In genomic region chr1:179082308-179083030, GRCh38 we compare ENCODE assay signal across 1 cellular context.
TF ChIP-seq lines count a peak whose summit lies in the region.

No MANE protein-coding gene starts in this region.

TF ChIP-seq in HepG2, 621 proteins besides CTCF, POLR2A, EP300 and RAD21 (continued from another document and continues in another):
- TF ChIP-seq USF2 (IDR thresholded peaks at IDR 0.05; ENCODE audit: low read depth, low read length) (peak; percentile 19; the same call in 1 of the 2 replicates), USF2 (CRISPR knock-in tag; IDR thresholded peaks at IDR 0.05; ENCODE audit: borderline replicate concordance) (peak; percentile 70; the same call in 1 of the 2 replicates), MEIS1 (CRISPR knock-in tag; IDR thresholded peaks at IDR 0.05; ENCODE audit: borderline replicate concordance) (peak; percentile 29; the same call in 1 of the 2 replicates), MTF2 (CRISPR knock-in tag; IDR thresholded peaks at IDR 0.05; ENCODE audit: borderline replicate concordance) (no peak; the same call in 1 of the 2 replicates), NFKBIZ (CRISPR knock-in tag; IDR thresholded peaks at IDR 0.05) (no peak; the same call in 1 of the 2 replicates), POGK (CRISPR knock-in tag; conservative IDR thresholded peaks at IDR 0.05) (no peak), ZNF34 (CRISPR knock-in tag; IDR thresholded peaks at IDR 0.05; ENCODE audit: borderline replicate concordance) (0 out of 2 replicates have a peak, but pooled peaks have one; percentile 55), ZNF318 (CRISPR knock-in tag; IDR thresholded peaks at IDR 0.05) (0 out of 2 replicates have a peak, but pooled peaks have one; percentile 36), MTA1 (CRISPR knock-in tag; IDR thresholded peaks at IDR 0.05; ENCODE audit: borderline replicate concordance) (peak; percentile 65), TFE3 (CRISPR knock-in tag; IDR thresholded peaks at IDR 0.05) (no peak), CSRNP1 (CRISPR knock-in tag; IDR thresholded peaks at IDR 0.05) (no peak), ZNF124 (CRISPR knock-in tag; IDR thresholded peaks at IDR 0.05) (0 out of 2 replicates have a peak, but pooled peaks have one; percentile 9), THYN1 (CRISPR knock-in tag; IDR thresholded peaks at IDR 0.05; ENCODE audit: borderline replicate concordance, low read depth) (no peak), CEBPG (CRISPR knock-in tag; IDR thresholded peaks at IDR 0.05) (no peak), HHEX (CRISPR knock-in tag; IDR thresholded peaks at IDR 0.05) (no peak), SAFB2 (CRISPR knock-in tag; IDR thresholded peaks at IDR 0.05; ENCODE audit: borderline replicate concordance, low read depth) (0 out of 2 replicates have a peak, but pooled peaks have one; percentile 9), SIN3B (IDR thresholded peaks at IDR 0.05; ENCODE audit: low read length) (no peak), ZGPAT (CRISPR knock-in tag; IDR thresholded peaks at IDR 0.05) (no peak), MLXIP (CRISPR knock-in tag; IDR thresholded peaks at IDR 0.05; ENCODE audit: borderline replicate concordance) (no peak), NFE2L1 (CRISPR knock-in tag; IDR thresholded peaks at IDR 0.05; ENCODE audit: borderline replicate concordance) (0 out of 2 replicates have a peak, but pooled peaks have one; percentile 19), CC2D1A (CRISPR knock-in tag; IDR thresholded peaks at IDR 0.05) (no peak), SOX6 (IDR thresholded peaks at IDR 0.05) (no peak), SOX6 (CRISPR knock-in tag; IDR thresholded peaks at IDR 0.05) (peak; percentile 35), ZNF781 (CRISPR knock-in tag; IDR thresholded peaks at IDR 0.05; ENCODE audit: borderline replicate concordance, not compliant biosample characterization) (peak; percentile 40), CHD2 (IDR thresholded peaks at IDR 0.05; ENCODE audit: low read depth, low read length) (no peak), ARID2 (CRISPR knock-in tag; IDR thresholded peaks at IDR 0.05; ENCODE audit: borderline replicate concordance) (no peak), TBL1XR1 (IDR thresholded peaks at IDR 0.05; ENCODE audit: borderline replicate concordance, low read length, partially characterized antibody) (no peak), DR1 (CRISPR knock-in tag; IDR thresholded peaks at IDR 0.05) (no peak), ZBTB4 (CRISPR knock-in tag; IDR thresholded peaks at IDR 0.05; ENCODE audit: borderline replicate concordance) (no peak)
